ENCODE assay signal across 16 cellular contexts in the genomic region with DNA sequence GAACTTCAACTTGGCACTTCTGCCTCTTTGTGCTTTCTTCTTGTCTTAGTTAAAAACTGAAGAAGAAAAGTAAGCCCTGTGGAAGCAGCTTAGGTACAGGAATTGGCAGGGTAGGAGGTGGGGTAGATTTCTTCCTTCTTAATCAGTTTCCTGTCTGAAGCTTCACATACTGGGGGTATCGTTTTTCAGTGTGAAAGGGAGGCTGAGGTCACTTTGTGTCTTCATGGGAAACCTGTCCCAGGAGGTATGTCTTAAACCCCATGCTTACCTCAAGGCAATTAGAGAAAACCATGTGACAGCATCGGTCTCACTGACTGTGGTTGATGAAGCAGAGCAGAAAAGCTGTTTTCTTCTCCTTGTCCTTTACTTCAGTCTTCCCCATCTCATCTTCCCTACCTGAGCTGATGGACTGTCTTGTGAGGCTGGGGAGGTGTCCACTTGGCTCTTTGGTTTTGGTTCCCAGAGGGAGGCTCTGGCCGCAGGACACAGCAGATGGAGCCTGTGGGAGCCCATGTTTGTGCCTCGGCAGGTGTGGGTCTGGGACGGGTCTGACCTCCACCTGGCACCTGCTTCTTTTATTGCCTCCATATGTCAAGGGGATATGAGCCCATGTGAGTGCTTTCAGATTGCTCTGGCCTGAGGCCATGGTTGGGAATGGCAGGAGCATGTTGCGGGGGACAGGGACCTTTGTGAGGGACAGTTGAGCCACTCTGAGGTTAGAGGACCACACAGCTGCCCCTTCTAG. TPM values are rescaled to one million over a fixed set of nuclear protein-coding genes. Genes with fewer than 3 reads are reported as not detected.
DNase-seq lines count a peak whose midpoint lies in the region; ATAC-seq and TF ChIP-seq lines count a peak whose summit lies in the region.
"Had no signal": no experiment of that assay in that cellular context is flagged by ENCODE, and none has a peak within 500 bp of the region (broad histone marks: within the 10 kb centered on the region; RNA-seq: fewer than 3 reads in every experiment).

No MANE protein-coding gene starts in this region.

- peaks cover 33% of the 10 kb centered on the region for H3K4me1 Mint-ChIP-seq in glutamatergic neuron (ENCODE audit: low read depth, unreplicated experiment)
- H3K4me1 Mint-ChIP-seq: CD4-positive, alpha-beta memory T cell; immature natural killer cell; naive thymus-derived CD8-positive, alpha-beta T cell had no signal

- no peaks in the 10 kb centered on the region for H3K36me3 Mint-ChIP-seq in glutamatergic neuron (ENCODE audit: unreplicated experiment)
- H3K36me3 Mint-ChIP-seq: CD4-positive, alpha-beta memory T cell; immature natural killer cell; naive thymus-derived CD8-positive, alpha-beta T cell had no signal

- peak; percentile 71 for DNase-seq in Daoy (ENCODE audit: low read depth)
- DNase-seq in HT-29 (ENCODE audit: low spot score), result peak; percentile 41
- peak; percentile 29 for DNase-seq in NCI-H82 treated with DMSO at 0.1 percent for 48 hours (lab: John Stamatoyannopoulos, UW; ENCODE audit: unreplicated experiment)
- DNase-seq in glutamatergic neuron, result no peak
- DNase-seq in germinal center (ENCODE audit: low spot score), result no peak
- DNase-seq: CD4-positive, alpha-beta memory T cell; effector CD8-positive, alpha-beta T cell; HFFc6; immature natural killer cell; naive thymus-derived CD8-positive, alpha-beta T cell; NCI-H1436; Peyer's patch; upper lobe of right lung had no signal

- H3K4me3 Mint-ChIP-seq in glutamatergic neuron (ENCODE audit: unreplicated experiment), result peak overlapping the region; percentile 14
- H3K4me3 Mint-ChIP-seq: CD4-positive, alpha-beta memory T cell; HFFc6; immature natural killer cell; naive thymus-derived CD8-positive, alpha-beta T cell had no signal

- H3K27me3 Mint-ChIP-seq in glutamatergic neuron (ENCODE audit: unreplicated experiment), result no peaks in the 10 kb centered on the region
- H3K27me3 Mint-ChIP-seq: CD4-positive, alpha-beta memory T cell had no signal

- H3K9me3 Mint-ChIP-seq in glutamatergic neuron (ENCODE audit: unreplicated experiment), result peaks cover 3% of the 10 kb centered on the region
- H3K9me3 Mint-ChIP-seq: activated T-helper 2 cell treated with anti-CD3 and anti-CD28 coated beads, Interferon-gamma antibody, Interleukin-2, Interleukin-4, amounts not matched to agents 10 μg/mL and 5 μg/mL and 100 μg/mL, durations not matched to agents 14 hours and 24 hours and 36 hours; HFFc6 had no signal

- peak overlapping the region; percentile 62 for H3K27ac Mint-ChIP-seq in glutamatergic neuron (ENCODE audit: unreplicated experiment)
- H3K27ac Mint-ChIP-seq: activated T-helper 2 cell treated with anti-CD3 and anti-CD28 coated beads, Interferon-gamma antibody, Interleukin-2, Interleukin-4, amounts not matched to agents 10 μg/mL and 5 μg/mL and 100 μg/mL, durations not matched to agents 14 hours and 24 hours and 36 hours; CD4-positive, alpha-beta memory T cell; HFFc6; immature natural killer cell; naive thymus-derived CD8-positive, alpha-beta T cell had no signal

- no peak for ATAC-seq in esophagus mucosa
- no peak for ATAC-seq in HG03135 (IDR thresholded peaks at IDR 0.05; ENCODE audit: unreplicated experiment)
- ATAC-seq: naive thymus-derived CD8-positive, alpha-beta T cell; upper lobe of right lung had no signal

- TF ChIP-seq CTCF in glutamatergic neuron (IDR thresholded peaks at IDR 0.05; ENCODE audit: partially characterized antibody, unreplicated experiment), result no peak

RNA-seq across cellular contexts. Expression of gene SH3GL2, which starts 47.0 kb away (rescaled TPM):
- total RNA-seq in Daoy (2014; rRNA removed; shearing (Covaris generic)), result 0.17 TPM in 1 of 2 replicates, not detected in the other
- 0.15 and 0.37 TPM in 2 replicates for total RNA-seq in HT-29 (2014; rRNA removed; shearing (Covaris generic))
- total RNA-seq in glutamatergic neuron (ENCODE audit: unreplicated experiment) (8.1 TPM), esophagus mucosa (not detected)
- total RNA-seq: activated T-helper 2 cell treated with anti-CD3 and anti-CD28 coated beads, Interferon-gamma antibody, Interleukin-2, Interleukin-4, amounts not matched to agents 10 μg/mL and 5 μg/mL and 100 μg/mL, durations not matched to agents 14 hours and 24 hours and 36 hours; CD4-positive, alpha-beta memory T cell; HFFc6; naive thymus-derived CD8-positive, alpha-beta T cell had no signal

Comparison
In these comparisons a context has a peak if more than half of its experiments do, and no peak if none do; other contexts are left out.
1. DNase-seq: peak in Daoy (single experiment), HT-29 (single experiment) and NCI-H82 treated with DMSO at 0.1 percent for 48 hours (single experiment); none in glutamatergic neuron (single experiment) and germinal center (single experiment).